ENCODE assay signal across 9 cellular contexts in genomic region chr6:113122060-113122459, GRCh38.
A peak's percentile ranks its signal among the peaks of the same experiment; 100 is the strongest.
DNase-seq lines count a peak whose midpoint lies in the region; ATAC-seq and TF ChIP-seq lines count a peak whose summit lies in the region.
"Had no signal": no experiment of that assay in that cellular context is flagged by ENCODE, and none has a peak within 500 bp of the region (broad histone marks: within the 10 kb centered on the region; RNA-seq: fewer than 3 reads in every experiment).

No MANE protein-coding gene starts in this region.

- no peaks in the 10 kb centered on the region for H3K36me3 Mint-ChIP-seq in CD4-positive, alpha-beta memory T cell
- H3K36me3 Mint-ChIP-seq: CD4-positive, CD25-positive, alpha-beta regulatory T cell had no signal

- H3K27me3 ChIP-seq in right atrium auricular region, result no peaks in the 10 kb centered on the region
- no peaks in the 10 kb centered on the region for H3K27me3 ChIP-seq in CD4-positive, alpha-beta memory T cell (ENCODE audit: insufficient read depth, low read length)

- peaks cover 0 to 14% of the 10 kb centered on the region in 2 donors for H3K4me1 ChIP-seq in right atrium auricular region
- no peaks in the 10 kb centered on the region for H3K4me1 ChIP-seq in CD4-positive, alpha-beta memory T cell (ENCODE audit: insufficient read depth, low read length)

- no peaks in the 10 kb centered on the region for H3K27me3 Mint-ChIP-seq in CD4-positive, alpha-beta memory T cell
- H3K27me3 Mint-ChIP-seq: CD4-positive, CD25-positive, alpha-beta regulatory T cell had no signal

- ATAC-seq in Right ventricle myocardium superior (ENCODE audit: poor library complexity) (peak; percentile 70), GM18505 (IDR thresholded peaks at IDR 0.05; ENCODE audit: unreplicated experiment) (no peak), GM18519 (IDR thresholded peaks at IDR 0.05; ENCODE audit: low FRiP score, unreplicated experiment) (no peak)

- intact Hi-C loops in Right ventricle myocardium superior (cut with DNase I), result no loop called here
- intact Hi-C loops in CD4-positive, alpha-beta memory T cell (cut with micrococcal nuclease), result no loop called here

- no peak overlapping the region for H3K27ac ChIP-seq in right atrium auricular region
- no peak overlapping the region for H3K27ac ChIP-seq in CD4-positive, alpha-beta memory T cell (ENCODE audit: low read depth, low read length)

- POLR2A ChIA-PET in CD4-positive, alpha-beta memory T cell (lab: Charles Lee; ENCODE audit: partially characterized antibody), result no interaction called here

- CTCF ChIA-PET in CD4-positive, alpha-beta memory T cell (lab: Charles Lee; ENCODE audit: partially characterized antibody), result no interaction called here

- no peaks in the 10 kb centered on the region for H3K9me3 ChIP-seq in right atrium auricular region
- H3K9me3 ChIP-seq in CD4-positive, alpha-beta memory T cell (ENCODE audit: control insufficient read depth in 1 of 2, low read length in 2 of 2), result no peaks in the 10 kb centered on the region

- H3K9me3 Mint-ChIP-seq in CD4-positive, alpha-beta memory T cell, result peaks cover 0 to 8% (median under 1%) of the 10 kb centered on the region in 8 donors

- DNase-seq in Right ventricle myocardium superior (no peak), right atrium auricular region (ENCODE audit: low spot score) (no peak), amniotic epithelial cell (ENCODE audit: low read depth) (peak; percentile 91), hepatic stellate cell (ENCODE audit: low spot score) (peak; percentile 30)
- no peak for DNase-seq in activated naive CD4-positive, alpha-beta T cell treated with anti-CD3 and anti-CD28 coated beads, Interleukin-2, amount 50 U/mL, for 16 hours
- DNase-seq in CD4-positive, alpha-beta memory T cell, result no peak
- DNase-seq: CD4-positive, CD25-positive, alpha-beta regulatory T cell had no signal

- no peak overlapping the region for H3K27ac Mint-ChIP-seq in CD4-positive, alpha-beta memory T cell
- H3K27ac Mint-ChIP-seq: CD4-positive, CD25-positive, alpha-beta regulatory T cell had no signal

- H3K4me3 ChIP-seq in right atrium auricular region, result no peak overlapping the region
- no peak overlapping the region for H3K4me3 ChIP-seq in CD4-positive, alpha-beta memory T cell (ENCODE audit: low read length in 2 of 2)

- no peaks in the 10 kb centered on the region for H3K36me3 ChIP-seq in right atrium auricular region
- no peaks in the 10 kb centered on the region for H3K36me3 ChIP-seq in CD4-positive, alpha-beta memory T cell (ENCODE audit: insufficient read depth, low read length)

- no peaks in the 10 kb centered on the region for H3K4me1 Mint-ChIP-seq in CD4-positive, alpha-beta memory T cell
- H3K4me1 Mint-ChIP-seq: CD4-positive, CD25-positive, alpha-beta regulatory T cell had no signal

- no peak for TF ChIP-seq CTCF in right atrium auricular region (IDR thresholded peaks at IDR 0.05)

- TF ChIP-seq POLR2A in GM18505 (IDR thresholded peaks at IDR 0.05; ENCODE audit: borderline replicate concordance, extremely low read depth, insufficient read depth, insufficient read length), result no peak

- H3K4me3 Mint-ChIP-seq in CD4-positive, alpha-beta memory T cell, result no peak overlapping the region
- H3K4me3 Mint-ChIP-seq: CD4-positive, CD25-positive, alpha-beta regulatory T cell had no signal

Comparison
In these comparisons a context has a peak if more than half of its experiments do, and no peak if none do; other contexts are left out.
1. DNase-seq: peak in amniotic epithelial cell (single experiment) and hepatic stellate cell (single experiment); none in Right ventricle myocardium superior (single experiment), right atrium auricular region (single experiment), activated naive CD4-positive, alpha-beta T cell treated with anti-CD3 and anti-CD28 coated beads, Interleukin-2, amount 50 U/mL, for 16 hours (single experiment) and CD4-positive, alpha-beta memory T cell (0 of 5).